Comparison of ENCODE assay signal across 1 cellular context in the genomic region with DNA sequence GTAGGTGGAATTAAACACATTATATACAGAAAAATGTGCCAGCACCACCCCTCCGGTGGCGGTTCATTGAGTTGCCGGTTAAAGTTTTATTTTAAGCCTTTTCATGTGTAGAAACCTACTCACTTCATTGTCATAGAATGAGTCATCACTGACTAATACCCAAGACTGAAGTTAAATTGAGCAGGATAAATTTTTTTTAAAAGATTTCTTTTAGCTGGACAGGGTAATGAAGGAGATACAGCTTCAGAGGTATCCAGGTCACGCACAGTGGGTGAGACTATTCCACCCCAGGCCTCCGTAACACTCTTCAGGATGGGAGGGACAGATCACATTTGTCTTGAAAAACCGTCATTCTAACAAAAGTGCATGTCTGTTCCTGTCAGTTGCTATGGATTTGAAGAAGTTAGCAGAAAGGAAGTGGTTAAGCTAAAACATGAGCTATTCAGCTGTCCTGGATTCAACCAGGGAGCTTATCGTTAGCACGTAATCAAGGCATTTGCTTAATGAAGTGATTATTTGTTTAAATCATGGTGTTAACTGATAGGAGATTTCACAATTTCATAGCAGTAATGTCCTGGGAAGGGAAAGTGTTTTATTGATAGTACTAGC.
TF ChIP-seq lines count a peak whose summit lies in the region.

No MANE protein-coding gene starts in this region.

TF ChIP-seq in GM12878, 131 proteins besides CTCF, POLR2A, EP300 and RAD21 (continued from another document and continues in another):
- TF ChIP-seq SIX5 (IDR thresholded peaks at IDR 0.05; ENCODE audit: low read depth, low read length, severe bottlenecking) (no peak), FOXK2 (IDR thresholded peaks at IDR 0.05) (no peak), RELA (IDR thresholded peaks at IDR 0.05; ENCODE audit: borderline replicate concordance, partially characterized antibody) (no peak), CHD4 (IDR thresholded peaks at IDR 0.05) (no peak), KAT2A (conservative IDR thresholded peaks at IDR 0.05; ENCODE audit: control insufficient read depth, low read depth, low read length) (no peak), CEBPB (IDR thresholded peaks at IDR 0.05; ENCODE audit: borderline replicate concordance in 1 of 2, low read depth in 2 of 2, low read length in 2 of 2) (0 out of 4 replicates have a peak, but pooled peaks of 1 of the 2 experiments have one; percentile 80), NFIC (IDR thresholded peaks at IDR 0.05; ENCODE audit: low read depth, low read length) (peak; percentile 99), ESRRA (IDR thresholded peaks at IDR 0.05; ENCODE audit: low read length) (no peak), PAX5 (IDR thresholded peaks at IDR 0.05; ENCODE audit: borderline replicate concordance, low read depth, low read length) (peak; percentile 61), TCF7 (IDR thresholded peaks at IDR 0.05; ENCODE audit: borderline replicate concordance) (peak; percentile 95), STAT3 (IDR thresholded peaks at IDR 0.05; ENCODE audit: low read depth, low read length) (no peak), SREBF2 (IDR thresholded peaks at IDR 0.05; ENCODE audit: low read length) (no peak), IRF3 (IDR thresholded peaks at IDR 0.05) (no peak), BCL3 (IDR thresholded peaks at IDR 0.05; ENCODE audit: borderline replicate concordance, insufficient read depth, low read depth, low read length, poor library complexity, severe bottlenecking) (peak; percentile 65), NBN (IDR thresholded peaks at IDR 0.05) (peak; percentile 68), TCF3 (IDR thresholded peaks at IDR 0.05; ENCODE audit: borderline replicate concordance, insufficient read depth, low read depth, low read length) (no peak), BHLHE40 (IDR thresholded peaks at IDR 0.05; ENCODE audit: borderline replicate concordance in 1 of 2, low read depth in 2 of 2, low read length in 1 of 2) (peak; percentile 68 to 70; a peak in 3 of 4 replicates), BCL11A (IDR thresholded peaks at IDR 0.05; ENCODE audit: low read depth, low read length) (peak; percentile 73; the same call in 1 of the 2 replicates), SRF (IDR thresholded peaks at IDR 0.05; ENCODE audit: low read depth in 2 of 2, low read length in 2 of 2) (peak in 1 of 2 experiments; percentile 61; a peak in 1 of 4 replicates), IKZF2 (IDR thresholded peaks at IDR 0.05) (peak; percentile 80 to 81), ZBED1 (IDR thresholded peaks at IDR 0.05; ENCODE audit: borderline replicate concordance) (peak; percentile 71; the same call in 1 of the 2 replicates), ZNF622 (IDR thresholded peaks at IDR 0.05) (no peak), MLLT1 (IDR thresholded peaks at IDR 0.05) (no peak), ZBTB4 (CRISPR knock-in tag; IDR thresholded peaks at IDR 0.05) (no peak), ZNF592 (IDR thresholded peaks at IDR 0.05) (0 out of 2 replicates have a peak, but pooled peaks have one; percentile 26), EZH2 (IDR thresholded peaks at IDR 0.05; ENCODE audit: borderline replicate concordance, control insufficient read depth, low read depth, low read length) (no peak), ZNF687 (IDR thresholded peaks at IDR 0.05) (no peak), PKNOX1 (IDR thresholded peaks at IDR 0.05) (no peak), MXI1 (IDR thresholded peaks at IDR 0.05; ENCODE audit: low read depth, low read length) (peak; percentile 53), SP1 (IDR thresholded peaks at IDR 0.05; ENCODE audit: low read depth, low read length) (no peak), YY1 (IDR thresholded peaks at IDR 0.05; ENCODE audit: low read depth, low read length) (no peak), MEF2B (IDR thresholded peaks at IDR 0.05; ENCODE audit: partially characterized antibody, poor library complexity, severe bottlenecking) (peak; percentile 87), ZNF207 (IDR thresholded peaks at IDR 0.05; ENCODE audit: borderline replicate concordance) (no peak; the same call in 1 of the 2 replicates), POLR2AphosphoS2 (IDR thresholded peaks at IDR 0.05; ENCODE audit: low read depth, low read length) (0 out of 2 replicates have a peak, but pooled peaks have one; percentile 4), HDAC6 (IDR thresholded peaks at IDR 0.05; ENCODE audit: unreplicated experiment) (no peak), IKZF1 (conservative IDR thresholded peaks at IDR 0.05) (peak; percentile 67), ELK1 (IDR thresholded peaks at IDR 0.05; ENCODE audit: low read depth, low read length) (no peak), NR2F1 (conservative IDR thresholded peaks at IDR 0.05) (peak; percentile 84), KLF5 (IDR thresholded peaks at IDR 0.05; ENCODE audit: partially characterized antibody) (no peak)
- TF ChIP-seq, protein P1, sequence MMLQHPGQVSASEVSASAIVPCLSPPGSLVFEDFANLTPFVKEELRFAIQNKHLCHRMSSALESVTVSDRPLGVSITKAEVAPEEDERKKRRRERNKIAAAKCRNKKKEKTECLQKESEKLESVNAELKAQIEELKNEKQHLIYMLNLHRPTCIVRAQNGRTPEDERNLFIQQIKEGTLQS (IDR thresholded peaks at IDR 0.05; ENCODE audit: borderline replicate concordance, extremely low read depth, low read depth, low read length), result no peak
